In genomic region chr10:8044908-8045727, GRCh38 we compare ENCODE assay signal across 8 cellular contexts. TPM values are rescaled to one million over a fixed set of nuclear protein-coding genes. Genes with fewer than 3 reads are reported as not detected.
DNase-seq lines count a peak whose midpoint lies in the region; ATAC-seq, FAIRE-seq and TF ChIP-seq lines count a peak whose summit lies in the region.

No MANE protein-coding gene starts in this region.

- TF ChIP-seq CTCF in CD4-positive, alpha-beta T cell (IDR thresholded peaks at IDR 0.05): no peak
- TF ChIP-seq CTCF in coronary artery (IDR thresholded peaks at IDR 0.05) (no peak), neural cell (IDR thresholded peaks at IDR 0.05; ENCODE audit: poor library complexity, severe bottlenecking) (no peak), RWPE1 (conservative IDR thresholded peaks at IDR 0.05; ENCODE audit: low read depth) (no peak)

- H3F3A ChIP-seq in neural cell (ENCODE audit: insufficient read depth, low read length, poor library complexity, severe bottlenecking): no peaks in the 10 kb centered on the region

- ATAC-seq in CD4-positive, alpha-beta T cell (ENCODE audit: poor library complexity): no peak
- no peak for ATAC-seq in HG03565 (IDR thresholded peaks at IDR 0.05; ENCODE audit: unreplicated experiment)

- no peaks in the 10 kb centered on the region for H3K36me3 ChIP-seq in neural cell (ENCODE audit: insufficient read depth, low read length)

- no peak for TF ChIP-seq EP300 in neural cell (conservative IDR thresholded peaks at IDR 0.05; ENCODE audit: poor library complexity, severe bottlenecking)

- CTCF ChIA-PET in CD4-positive, alpha-beta T cell (lab: Charles Lee): no interaction called here
- CTCF ChIA-PET in RWPE1 (lab: Yijun Ruan, JAX): no interaction called here

- no peak overlapping the region for H3K4me2 ChIP-seq in neural cell (ENCODE audit: low read length)

- H2AFZ ChIP-seq in neural cell (ENCODE audit: low read depth, low read length): no peak overlapping the region

- H3K27me3 ChIP-seq in CD4-positive, alpha-beta T cell (ENCODE audit: control insufficient read depth, insufficient read depth, low read length): peaks cover 99% of the 10 kb centered on the region
- peaks cover 100% of the 10 kb centered on the region for H3K27me3 ChIP-seq in neural cell (ENCODE audit: insufficient read depth, low read depth, low read length)

- peaks cover 96% of the 10 kb centered on the region for H3K27me3 Mint-ChIP-seq in CD4-positive, alpha-beta T cell

- no peaks in the 10 kb centered on the region for H3K79me2 ChIP-seq in neural cell (replicated peaks; ENCODE audit: insufficient read depth, low read length)

- no peaks in the 10 kb centered on the region for H3K36me3 Mint-ChIP-seq in CD4-positive, alpha-beta T cell (ENCODE audit: low read depth)

- peak overlapping the region; percentile 34 for H3K27ac Mint-ChIP-seq in CD4-positive, alpha-beta T cell

- H3K9me3 ChIP-seq in CD4-positive, alpha-beta T cell (ENCODE audit: control insufficient read depth, low read length): no peaks in the 10 kb centered on the region
- no peaks in the 10 kb centered on the region for H3K9me3 ChIP-seq in neural cell (ENCODE audit: low read length)

- H3K4me3 Mint-ChIP-seq in CD4-positive, alpha-beta T cell: peak overlapping the region; percentile 52

- H3K9me2 ChIP-seq in neural cell (ENCODE audit: insufficient read depth, low read length): no peaks in the 10 kb centered on the region

- no peak for FAIRE-seq in HTR-8/SVneo (lab: Jason Lieb, UNC)

- no peak overlapping the region for H3K9ac ChIP-seq in neural cell (ENCODE audit: low read length)

- H3K9me3 Mint-ChIP-seq in CD4-positive, alpha-beta T cell: no peaks in the 10 kb centered on the region

- peaks cover 80% of the 10 kb centered on the region for H3K4me1 Mint-ChIP-seq in CD4-positive, alpha-beta T cell (ENCODE audit: low read depth)

- TF ChIP-seq RAD21 in neural cell (conservative IDR thresholded peaks at IDR 0.05): no peak

- peak overlapping the region; percentile 64 for H3K4me3 ChIP-seq in coronary artery
- H3K4me3 ChIP-seq in neural cell (ENCODE audit: low read length): peak overlapping the region; percentile 57

- no peak overlapping the region for H3K27ac ChIP-seq in CD4-positive, alpha-beta T cell (ENCODE audit: low read depth, low read length)
- no peak overlapping the region for H3K27ac ChIP-seq in coronary artery
- no peak overlapping the region for H3K27ac ChIP-seq in neural cell (ENCODE audit: low read length)
- H3K27ac ChIP-seq in RWPE1: no peak overlapping the region

- intact Hi-C loops in CD4-positive, alpha-beta T cell (cut with DNase I, micrococcal nuclease): no loop called here

- no peak for DNase-seq in CD4-positive, alpha-beta T cell
- peak; percentile 95 for DNase-seq in HuH-7 (ENCODE audit: low spot score)
- no peak for DNase-seq in coronary artery (ENCODE audit: low spot score)
- no peak for DNase-seq in HTR-8/SVneo (ENCODE audit: insufficient read length, low spot score)
- no peak for DNase-seq in NCI-H1694 treated with DMSO at 0.1 percent for 48 hours (lab: John Stamatoyannopoulos, UW)
- DNase-seq in RWPE1 (ENCODE audit: low spot score): no peak

- no peaks in the 10 kb centered on the region for H4K20me1 ChIP-seq in neural cell (ENCODE audit: insufficient read depth)

- POLR2A ChIA-PET in CD4-positive, alpha-beta T cell (lab: Charles Lee): interaction anchor here (1.1 to 1.5 kb wide), 4 partner anchors 8 to 15 kb away, joined by 3 to 7 read pairs (median 3); partner anchors contain the start of gene GATA3
- POLR2A ChIA-PET in RWPE1 (lab: Yijun Ruan, JAX; ENCODE audit: low non-redundant PET): no interaction called here

TF ChIP-seq in neural cell, 6 proteins besides CTCF, POLR2A, EP300 and RAD21:
- TF ChIP-seq EZH2 (IDR thresholded peaks at IDR 0.05; ENCODE audit: borderline replicate concordance, insufficient read depth, low read length, poor library complexity, severe bottlenecking) (no peak), POLR2AphosphoS5 (IDR thresholded peaks at IDR 0.05) (no peak), TAF1 (IDR thresholded peaks at IDR 0.05; ENCODE audit: low read depth) (no peak), MXI1 (conservative IDR thresholded peaks at IDR 0.05; ENCODE audit: poor library complexity, severe bottlenecking) (no peak), REST (IDR thresholded peaks at IDR 0.05; ENCODE audit: borderline replicate concordance) (no peak), SMC3 (conservative IDR thresholded peaks at IDR 0.05; ENCODE audit: poor library complexity) (no peak)

RNA-seq across cellular contexts. Expression of gene GATA3, which starts 9.4 kb away (rescaled TPM):
- total RNA-seq in CD4-positive, alpha-beta T cell: 100 to 1,000 TPM; 128 to 141 TPM
- polyA plus RNA-seq in neural cell: not detected in 2 replicates
- not detected in 2 replicates for polyA minus RNA-seq in neural cell
